Comparison of ENCODE assay signal across 22 cellular contexts in the genomic region with DNA sequence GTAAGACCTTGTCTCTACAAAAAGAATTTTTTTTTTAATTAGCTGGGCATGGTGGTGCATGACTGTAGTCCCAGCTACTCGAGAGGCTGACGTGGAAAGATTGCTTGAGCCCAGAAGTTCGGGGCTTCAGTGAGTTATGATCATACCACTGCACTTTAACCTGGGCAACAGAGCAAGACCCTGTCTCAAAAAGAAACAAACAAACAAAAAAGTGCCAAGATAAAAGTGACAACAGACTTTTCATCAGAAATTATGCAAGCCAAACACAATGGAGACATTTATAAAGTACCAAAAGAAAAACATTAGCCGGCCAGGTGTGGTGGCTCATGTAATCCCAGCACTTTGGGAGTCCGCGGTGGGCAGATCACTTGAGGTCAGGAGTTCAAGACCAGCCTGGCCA. TPM values are rescaled to one million over a fixed set of nuclear protein-coding genes. Genes with fewer than 3 reads are reported as not detected.
DNase-seq lines count a peak whose midpoint lies in the region; ATAC-seq, FAIRE-seq and TF ChIP-seq lines count a peak whose summit lies in the region.
"Had no signal": no experiment of that assay in that cellular context is flagged by ENCODE, and none has a peak within 500 bp of the region (broad histone marks: within the 10 kb centered on the region; RNA-seq: fewer than 3 reads in every experiment).

No MANE protein-coding gene starts in this region.

- no peak for ATAC-seq in GM12878
- ATAC-seq in left lobe of liver = no peak
- ATAC-seq in GM19467 (IDR thresholded peaks at IDR 0.05; ENCODE audit: unreplicated experiment) = no peak

- H3K27me3 ChIP-seq in GM12878 (replicated peaks in 1 of 2; ENCODE audit: control insufficient read depth in 2 of 2, insufficient read depth in 2 of 2, low read length in 1 of 2) = no peaks in the 10 kb centered on the region
- H3K27me3 ChIP-seq: BE2C; BLaER1 treated with 17β-estradiol and CSF1 and Interleukin-3, amounts not matched to agents 10 nM and 100 nM had no signal

- H2AFZ ChIP-seq in GM12878 (ENCODE audit: control insufficient read depth, low read depth, low read length) = no peak overlapping the region

- no peaks in the 10 kb centered on the region for H3K4me1 ChIP-seq in GM12878 (ENCODE audit: control insufficient read depth, insufficient read depth, low read length)
- H3K4me1 ChIP-seq: BE2C; BLaER1 treated with 17β-estradiol and CSF1 and Interleukin-3, amounts not matched to agents 10 nM and 100 nM; HAP-1 had no signal

- no peak for TF ChIP-seq POLR2A in GM12878 (IDR thresholded peaks at IDR 0.05; ENCODE audit: low read depth, low read length)

- peak; percentile 7 for DNase-seq in ACHN
- DNase-seq in GM12878 (ENCODE audit: low read depth, low spot score) = no peak
- DNase-seq in left kidney (ENCODE audit: low read depth, low spot score) = peak; percentile 3
- DNase-seq in left lobe of liver (ENCODE audit: low spot score) = no peak
- DNase-seq in coronary artery (ENCODE audit: low spot score) = no peak
- DNase-seq: AML-193; BE2C; CD4-positive, alpha-beta T cell; CD8-positive, alpha-beta memory T cell; DMS 273 treated with DMSO at 0.1 percent for 48 hours; DMS79; EL; GDM1; GOT3; HFFc6 had no signal

- over 99% methylated on average over 6 of the region's 6 CpGs for WGBS in GM12878 (ENCODE audit: insufficient coverage, insufficient replicate concordance, low lambda C conversion rate, missing lambda C conversion rate)

- TF ChIP-seq CTCF in GM12878 (IDR thresholded peaks at IDR 0.05 in 2 of 3, conservative IDR thresholded peaks at IDR 0.05 in 1 of 3; ENCODE audit: control insufficient read depth in 2 of 3, extremely low read depth in 1 of 3, insufficient read depth in 1 of 3, low read depth in 3 of 3, low read length in 3 of 3) = no peak
- no peak for TF ChIP-seq CTCF in coronary artery (IDR thresholded peaks at IDR 0.05)

- CTCF ChIA-PET in GM12878 (lab: Yijun Ruan, JAX) = interaction anchor here (1.9 kb wide), 1 partner anchor 11 kb away, joined by 6 read pairs; no protein-coding TSS in a partner anchor

- RAD21 ChIA-PET in GM12878 (lab: Charles Lee; ENCODE audit: unreplicated experiment) = no interaction called here

- H3K27ac ChIP-seq in GM12878 (ENCODE audit: control insufficient read depth, insufficient read depth) = no peak overlapping the region
- no peak overlapping the region for H3K27ac ChIP-seq in coronary artery
- H3K27ac ChIP-seq: BLaER1 treated with 17β-estradiol and CSF1 and Interleukin-3, amounts not matched to agents 10 nM and 100 nM had no signal

- POLR2A ChIA-PET in GM12878 (lab: Charles Lee) = no interaction called here

- intact Hi-C loops in GM12878 (cut with micrococcal nuclease; ENCODE audit: unreplicated experiment) = no loop called here

- SMC1A ChIA-PET in GM12878 (lab: Charles Lee; ENCODE audit: uncharacterized antibody, unreplicated experiment) = interaction anchor here (0.6 kb wide), 1 partner anchor 11 kb away, joined by 3 read pairs; no protein-coding TSS in a partner anchor

- no peak for FAIRE-seq in GM12878 (lab: Jason Lieb, UNC)
- FAIRE-seq: D721Med, GM12891, GM18507, H54 had no signal

- H3K4me3 ChIP-seq in GM12878 (no peak overlapping the region), coronary artery (no peak overlapping the region)
- H3K4me3 ChIP-seq: BLaER1 treated with 17β-estradiol and CSF1 and Interleukin-3, amounts not matched to agents 10 nM and 100 nM; HAP-1 had no signal

- H4K20me1 ChIP-seq in GM12878 (ENCODE audit: control insufficient read depth, insufficient read depth) = no peaks in the 10 kb centered on the region

- H3K36me3 ChIP-seq in GM12878 (ENCODE audit: control insufficient read depth in 2 of 2, insufficient read depth in 2 of 2, low read length in 1 of 2) = peaks cover 1 to 7% of the 10 kb centered on the region in 2 experiments; a peak in 2 of 4 replicates

- in situ Hi-C loops in ACHN (cut with HindIII; ENCODE audit: low pct_ligation_motif_present, low pct_unique_long_range_greater_than_20kb, low sequenced_read_pairs) = no loop called here
- in situ Hi-C loops in GM12878 (cut with MboI) = no loop called here

- no peak for TF ChIP-seq EP300 in GM12878 (IDR thresholded peaks at IDR 0.05; ENCODE audit: borderline replicate concordance in 1 of 2, control insufficient read depth in 1 of 2, low read depth in 2 of 2, low read length in 2 of 2)

- H3K79me2 ChIP-seq in GM12878 (ENCODE audit: control insufficient read depth, insufficient read depth, low read length) = no peaks in the 10 kb centered on the region

- H3K9ac ChIP-seq in GM12878 (ENCODE audit: control insufficient read depth, insufficient read depth, low read length) = no peak overlapping the region
- H3K9ac ChIP-seq: BLaER1 treated with 17β-estradiol and CSF1 and Interleukin-3, amounts not matched to agents 10 nM and 100 nM had no signal

- no peak overlapping the region for H3K4me2 ChIP-seq in GM12878 (ENCODE audit: control insufficient read depth, insufficient read depth)
- H3K4me2 ChIP-seq: BLaER1 treated with 17β-estradiol and CSF1 and Interleukin-3, amounts not matched to agents 10 nM and 100 nM had no signal

- H3K9me3 ChIP-seq in GM12878 (replicated peaks; ENCODE audit: control insufficient read depth, insufficient read depth, low read length) = no peaks in the 10 kb centered on the region; the same call in 2 of the 3 replicates
- H3K9me3 ChIP-seq: BE2C, HAP-1 had no signal

- no peak for TF ChIP-seq RAD21 in GM12878 (IDR thresholded peaks at IDR 0.05; ENCODE audit: insufficient read depth, low read depth, low read length)

- BruUV-seq in GM12878 (replicated peaks; lab: Mats Ljungman, UMichigan) = no TSS peak

TF ChIP-seq in GM12878, 131 proteins besides CTCF, POLR2A, EP300 and RAD21 (continues in another document):
- no peak for TF ChIP-seq SREBF2 (IDR thresholded peaks at IDR 0.05; ENCODE audit: low read length)
- no peak for TF ChIP-seq FOXM1 (IDR thresholded peaks at IDR 0.05; ENCODE audit: low read depth, low read length)

RNA-seq across cellular contexts. Expression of a gene that starts 26.7 kb away (rescaled TPM):
- total RNA-seq in GM12878 (2013; cell fraction: nucleolus; rRNA removed) = 66.8 and 68.7 TPM in 2 replicates
- total RNA-seq in GM12878 (2014; rRNA removed) (158 and 175 TPM in 2 replicates), GM12878 (2014; rRNA removed; fragmentation: Illumina TruSeq; extraction: Trizol) (170 TPM in 2 replicates), GM12878 (2021) (160 and 161 TPM in 2 replicates), left lobe of liver (144 TPM)
- 104 TPM for polyA plus RNA-seq in GM12878 (2011; ENCODE audit: low read depth)
- polyA plus RNA-seq in GM12878 (2011; rRNA removed) (194 and 208 TPM in 2 replicates), GM12878 (2014; fragmentation: Illumina TruSeq; extraction: Trizol) (207 and 221 TPM in 2 replicates), GM12878 (2014; fragmentation: Nextera tagmentation; extraction: Ambion mirVana) (100 to 1,000 TPM; 109 to 144 TPM), GM12878 (2014; rRNA removed) (114 and 125 TPM in 2 replicates), GM12878 (2016; fragmentation: Nextera tagmentation; extraction: Ambion mirVana) (100 to 1,000 TPM; 187 to 190 TPM)
- polyA plus RNA-seq in GM12878 (2011; cell fraction: cytosol; rRNA removed) = 157 and 181 TPM in 2 replicates
- polyA plus RNA-seq in GM12878 (2011; cell fraction: nucleus; rRNA removed) = 110 and 115 TPM in 2 replicates
- polyA plus RNA-seq in GM12878 (2012) = 108 and 139 TPM in 2 replicates
- polyA minus RNA-seq in GM12878 (2011; rRNA and poly(A)+ RNA removed) = 204 and 208 TPM in 2 replicates
- 79.4 and 89.2 TPM in 2 replicates for polyA minus RNA-seq in GM12878 (2011; cell fraction: cytosol; rRNA and poly(A)+ RNA removed)
- polyA minus RNA-seq in GM12878 (2011; cell fraction: nucleus; rRNA and poly(A)+ RNA removed) = 32.5 and 45.4 TPM in 2 replicates

RNA-seq across cellular contexts. Expression of a gene that starts 27.0 kb away (rescaled TPM):
- total RNA-seq in GM12878 (2013; cell fraction: nucleolus; rRNA removed) = 148 and 151 TPM in 2 replicates
- total RNA-seq in GM12878 (2014; rRNA removed) (53.7 and 67.3 TPM in 2 replicates), GM12878 (2014; rRNA removed; fragmentation: Illumina TruSeq; extraction: Trizol) (68.8 and 69.3 TPM in 2 replicates), GM12878 (2021) (73.5 and 78.6 TPM in 2 replicates), left lobe of liver (178 TPM)
- 51.6 TPM for polyA plus RNA-seq in GM12878 (2011; ENCODE audit: low read depth)
- polyA plus RNA-seq in GM12878 (2011; rRNA removed) (123 and 161 TPM in 2 replicates), GM12878 (2014; fragmentation: Illumina TruSeq; extraction: Trizol) (67.0 and 76.4 TPM in 2 replicates), GM12878 (2014; fragmentation: Nextera tagmentation; extraction: Ambion mirVana) (100 to 1,000 TPM; 107 to 145 TPM), GM12878 (2014; rRNA removed) (60.7 and 68.6 TPM in 2 replicates), GM12878 (2016; fragmentation: Nextera tagmentation; extraction: Ambion mirVana) (100 to 1,000 TPM in 1 of 2 experiments, 10 to 100 TPM in 1; 97.5 to 104 TPM)
- polyA plus RNA-seq in GM12878 (2011; cell fraction: cytosol; rRNA removed) = 98.4 and 125 TPM in 2 replicates
- polyA plus RNA-seq in GM12878 (2011; cell fraction: nucleus; rRNA removed) = 86.4 and 86.8 TPM in 2 replicates
- polyA plus RNA-seq in GM12878 (2012) = 51.4 and 70.3 TPM in 2 replicates
- polyA minus RNA-seq in GM12878 (2011; rRNA and poly(A)+ RNA removed) = 145 and 159 TPM in 2 replicates
- polyA minus RNA-seq in GM12878 (2011; cell fraction: cytosol; rRNA and poly(A)+ RNA removed) = 24.9 and 31.3 TPM in 2 replicates
- polyA minus RNA-seq in GM12878 (2011; cell fraction: nucleus; rRNA and poly(A)+ RNA removed) = 29.4 and 49.3 TPM in 2 replicates

RNA-seq across cellular contexts. Expression of a gene that starts 44.8 kb away (rescaled TPM):
- total RNA-seq in GM12878 (2013; cell fraction: nucleolus; rRNA removed) = 1.7 and 2.4 TPM in 2 replicates
- 0.23 and 0.38 TPM in 2 replicates for total RNA-seq in GM12878 (2014; rRNA removed)
- total RNA-seq in GM12878 (2014; rRNA removed; fragmentation: Illumina TruSeq; extraction: Trizol) = 0.18 and 0.23 TPM in 2 replicates
- total RNA-seq in GM12878 (2021) = 0.85 and 1.4 TPM in 2 replicates
- 0.54 TPM for polyA plus RNA-seq in GM12878 (2011; ENCODE audit: low read depth)
- polyA plus RNA-seq in GM12878 (2011; rRNA removed) = 0.19 and 0.71 TPM in 2 replicates
- 0.50 and 0.58 TPM in 2 replicates for polyA plus RNA-seq in GM12878 (2011; cell fraction: cytosol; rRNA removed)
- 0.84 and 4.9 TPM in 2 replicates for polyA plus RNA-seq in GM12878 (2011; cell fraction: nucleus; rRNA removed)
- 0.72 and 0.80 TPM in 2 replicates for polyA plus RNA-seq in GM12878 (2012)
- 0.25 and 0.56 TPM in 2 replicates for polyA plus RNA-seq in GM12878 (2014; fragmentation: Illumina TruSeq; extraction: Trizol)
- under 1 TPM; 0.06 to 0.20 TPM for polyA plus RNA-seq in GM12878 (2014; fragmentation: Nextera tagmentation; extraction: Ambion mirVana)
- polyA plus RNA-seq in GM12878 (2014; rRNA removed) = 0.43 and 0.50 TPM in 2 replicates
- under 1 TPM; 0.38 to 0.50 TPM for polyA plus RNA-seq in GM12878 (2016; fragmentation: Nextera tagmentation; extraction: Ambion mirVana)
- 0.26 and 0.37 TPM in 2 replicates for polyA minus RNA-seq in GM12878 (2011; rRNA and poly(A)+ RNA removed)
- not detected in 2 replicates for polyA minus RNA-seq in GM12878 (2011; cell fraction: cytosol; rRNA and poly(A)+ RNA removed)
- polyA minus RNA-seq in GM12878 (2011; cell fraction: nucleus; rRNA and poly(A)+ RNA removed) = 0.12 and 0.57 TPM in 2 replicates
- 0.15 TPM for total RNA-seq in left lobe of liver
- total RNA-seq: HFFc6 had no signal

Comparison
In these comparisons a context has a peak if more than half of its experiments do, and no peak if none do; other contexts are left out.
1. DNase-seq: peak in ACHN (single experiment) and left kidney (single experiment); none in GM12878 (single experiment), left lobe of liver (single experiment) and coronary artery (single experiment).